22 cellular contexts compared by ENCODE assay signal in genomic region chr2:32012872-32013271, GRCh38. TPM values are rescaled to one million over a fixed set of nuclear protein-coding genes. Genes with fewer than 3 reads are reported as not detected.
DNase-seq lines count a peak whose midpoint lies in the region; ATAC-seq and TF ChIP-seq lines count a peak whose summit lies in the region.
"Had no signal": no experiment of that assay in that cellular context is flagged by ENCODE, and none has a peak within 500 bp of the region (broad histone marks: within the 10 kb centered on the region; RNA-seq: fewer than 3 reads in every experiment).

No MANE protein-coding gene starts in this region.

- no peaks in the 10 kb centered on the region for H3K27me3 Mint-ChIP-seq in activated CD8-positive, alpha-beta memory T cell treated with anti-CD3 and anti-CD28 coated beads, Interleukin-2, amount 10 ng/mL, durations not matched to agents 7 days and 5 days
- H3K27me3 Mint-ChIP-seq in effector memory CD8-positive, alpha-beta T cell, result no peaks in the 10 kb centered on the region
- H3K27me3 Mint-ChIP-seq in osteocyte (ENCODE audit: unreplicated experiment), result no peaks in the 10 kb centered on the region
- no peaks in the 10 kb centered on the region for H3K27me3 Mint-ChIP-seq in activated T-helper 2 cell treated with anti-CD3 and anti-CD28 coated beads, Interferon-gamma antibody, Interleukin-2, Interleukin-4, amounts not matched to agents 10 μg/mL and 5 μg/mL and 100 μg/mL, durations not matched to agents 14 hours and 24 hours and 36 hours (ENCODE audit: low read depth)
- H3K27me3 Mint-ChIP-seq: activated B cell treated with CpG ODN at 0.5 μM for 24 hours; activated naive CD4-positive, alpha-beta T cell treated with anti-CD3 and anti-CD28 coated beads, Interleukin-2, amount 10 ng/mL, durations not matched to agents 7 days and 5 days had no signal

- H3K9me3 ChIP-seq in SK-N-MC (ENCODE audit: low read depth, low read length) (no peaks in the 10 kb centered on the region), thyroid gland (no peaks in the 10 kb centered on the region)
- H3K9me3 ChIP-seq: body of pancreas, uterus had no signal

- peaks cover 11% of the 10 kb centered on the region for H3K36me3 Mint-ChIP-seq in activated CD8-positive, alpha-beta memory T cell treated with anti-CD3 and anti-CD28 coated beads, Interleukin-2, amount 10 ng/mL, durations not matched to agents 7 days and 5 days
- H3K36me3 Mint-ChIP-seq in effector memory CD8-positive, alpha-beta T cell (ENCODE audit: insufficient read depth), result peaks cover 14% of the 10 kb centered on the region
- peaks cover 4% of the 10 kb centered on the region for H3K36me3 Mint-ChIP-seq in osteocyte (ENCODE audit: unreplicated experiment)
- peaks cover 17% of the 10 kb centered on the region for H3K36me3 Mint-ChIP-seq in activated T-helper 2 cell treated with anti-CD3 and anti-CD28 coated beads, Interferon-gamma antibody, Interleukin-2, Interleukin-4, amounts not matched to agents 10 μg/mL and 5 μg/mL and 100 μg/mL, durations not matched to agents 14 hours and 24 hours and 36 hours (ENCODE audit: low read depth)

- DNase-seq in activated CD8-positive, alpha-beta memory T cell treated with anti-CD3 and anti-CD28 coated beads, Interleukin-2, amount 10 ng/mL, durations not matched to agents 7 days and 5 days, result no peak
- DNase-seq in activated CD8-positive, alpha-beta memory T cell treated with anti-CD3 and anti-CD28 coated beads for 24 hours, result no peak
- no peak for DNase-seq in SK-N-MC (ENCODE audit: low read depth, low spot score)
- no peak for DNase-seq in effector memory CD8-positive, alpha-beta T cell
- no peak for DNase-seq in osteocyte (ENCODE audit: extremely low spot score, unreplicated experiment)
- DNase-seq in activated T-helper 2 cell treated with anti-CD3 and anti-CD28 coated beads, Interferon-gamma antibody, Interleukin-2, Interleukin-4, amounts not matched to agents 10 μg/mL and 5 μg/mL and 100 μg/mL, durations not matched to agents 14 hours and 24 hours and 36 hours (ENCODE audit: low spot score), result no peak
- no peak for DNase-seq in thyroid gland
- DNase-seq: activated B cell treated with CpG ODN at 0.5 μM for 24 hours; activated naive CD4-positive, alpha-beta T cell treated with anti-CD3 and anti-CD28 coated beads, Interleukin-2, amount 10 ng/mL, durations not matched to agents 7 days and 5 days; body of pancreas; foreskin fibroblast; H7; hypothalamus; mesendoderm; NCI-H1930; NCI-H510A; occipital lobe; RPMI8226; stimulated activated CD4-positive, alpha-beta T cell treated with anti-CD3 and anti-CD28 coated beads, Interleukin-1b, Interleukin-23, amount 100 ng/mL, for 48 hours; uterus had no signal

- H3K27ac ChIP-seq in SK-N-MC (peak overlapping the region; percentile 51), thyroid gland (no peak overlapping the region)
- H3K27ac ChIP-seq: coronary artery, uterus had no signal

- H3K4me1 Mint-ChIP-seq in activated CD8-positive, alpha-beta memory T cell treated with anti-CD3 and anti-CD28 coated beads, Interleukin-2, amount 10 ng/mL, durations not matched to agents 7 days and 5 days, result peaks cover 24% of the 10 kb centered on the region
- peaks cover 16 to 17% of the 10 kb centered on the region in 2 donors for H3K4me1 Mint-ChIP-seq in effector memory CD8-positive, alpha-beta T cell (ENCODE audit: low read depth in 2 of 2)
- H3K4me1 Mint-ChIP-seq in osteocyte (ENCODE audit: unreplicated experiment), result peaks cover 24% of the 10 kb centered on the region
- peaks cover 23% of the 10 kb centered on the region for H3K4me1 Mint-ChIP-seq in activated T-helper 2 cell treated with anti-CD3 and anti-CD28 coated beads, Interferon-gamma antibody, Interleukin-2, Interleukin-4, amounts not matched to agents 10 μg/mL and 5 μg/mL and 100 μg/mL, durations not matched to agents 14 hours and 24 hours and 36 hours (ENCODE audit: low read depth)

- no peak for TF ChIP-seq POLR2A in thyroid gland (IDR thresholded peaks at IDR 0.05)

- H3K4me1 ChIP-seq in thyroid gland, result peaks cover 4 to 12% of the 10 kb centered on the region in 2 donors

- WGBS in thyroid gland, 2 donors, result 89 to 91% methylated on average over 1 of the region's 1 CpG

- CTCF ChIA-PET in activated CD8-positive, alpha-beta memory T cell treated with anti-CD3 and anti-CD28 coated beads, Interleukin-2, amount 10 ng/mL, durations not matched to agents 7 days and 5 days (lab: Charles Lee), result interaction anchor here (0.9 to 1.7 kb wide), 2 partner anchors 13 to 27 kb away, joined by 3 read pairs; partner anchors contain the start of gene DPY30

- H3K27me3 ChIP-seq in thyroid gland, result no peaks in the 10 kb centered on the region
- H3K27me3 ChIP-seq: body of pancreas, uterus had no signal

- H3K4me3 ChIP-seq in SK-N-MC (no peak overlapping the region), thyroid gland (replicated peaks in 1 of 3) (no peak overlapping the region)
- H3K4me3 ChIP-seq: body of pancreas, coronary artery, uterus had no signal

- no peaks in the 10 kb centered on the region for H3K9me3 Mint-ChIP-seq in activated CD8-positive, alpha-beta memory T cell treated with anti-CD3 and anti-CD28 coated beads, Interleukin-2, amount 10 ng/mL, durations not matched to agents 7 days and 5 days (ENCODE audit: low read depth)
- no peaks in the 10 kb centered on the region for H3K9me3 Mint-ChIP-seq in effector memory CD8-positive, alpha-beta T cell
- H3K9me3 Mint-ChIP-seq in osteocyte (ENCODE audit: unreplicated experiment), result no peaks in the 10 kb centered on the region
- no peaks in the 10 kb centered on the region for H3K9me3 Mint-ChIP-seq in activated T-helper 2 cell treated with anti-CD3 and anti-CD28 coated beads, Interferon-gamma antibody, Interleukin-2, Interleukin-4, amounts not matched to agents 10 μg/mL and 5 μg/mL and 100 μg/mL, durations not matched to agents 14 hours and 24 hours and 36 hours
- H3K9me3 Mint-ChIP-seq: activated B cell treated with CpG ODN at 0.5 μM for 24 hours; activated naive CD4-positive, alpha-beta T cell treated with anti-CD3 and anti-CD28 coated beads, Interleukin-2, amount 10 ng/mL, durations not matched to agents 7 days and 5 days had no signal

- no peak for ATAC-seq in activated CD8-positive, alpha-beta memory T cell treated with anti-CD3 and anti-CD28 coated beads, Interleukin-2, amount 10 ng/mL, durations not matched to agents 7 days and 5 days
- no peak for ATAC-seq in effector memory CD8-positive, alpha-beta T cell (replicated peaks)
- ATAC-seq in HG03442 (IDR thresholded peaks at IDR 0.05; ENCODE audit: unreplicated experiment), result no peak
- ATAC-seq: body of pancreas had no signal

- H3K27ac Mint-ChIP-seq in activated CD8-positive, alpha-beta memory T cell treated with anti-CD3 and anti-CD28 coated beads, Interleukin-2, amount 10 ng/mL, durations not matched to agents 7 days and 5 days, result peak overlapping the region; percentile 38
- H3K27ac Mint-ChIP-seq in effector memory CD8-positive, alpha-beta T cell, result peak overlapping the region; percentile 61 to 84
- peak overlapping the region; percentile 54 for H3K27ac Mint-ChIP-seq in osteocyte (ENCODE audit: unreplicated experiment)
- no peak overlapping the region for H3K27ac Mint-ChIP-seq in activated T-helper 2 cell treated with anti-CD3 and anti-CD28 coated beads, Interferon-gamma antibody, Interleukin-2, Interleukin-4, amounts not matched to agents 10 μg/mL and 5 μg/mL and 100 μg/mL, durations not matched to agents 14 hours and 24 hours and 36 hours
- H3K27ac Mint-ChIP-seq: activated naive CD4-positive, alpha-beta T cell treated with anti-CD3 and anti-CD28 coated beads, Interleukin-2, amount 10 ng/mL, durations not matched to agents 7 days and 5 days had no signal

- no peak for TF ChIP-seq CTCF in osteocyte (IDR thresholded peaks at IDR 0.05)
- TF ChIP-seq CTCF in thyroid gland (IDR thresholded peaks at IDR 0.05), result no peak

- H3K4me3 Mint-ChIP-seq in activated CD8-positive, alpha-beta memory T cell treated with anti-CD3 and anti-CD28 coated beads, Interleukin-2, amount 10 ng/mL, durations not matched to agents 7 days and 5 days, result no peak overlapping the region
- no peak overlapping the region for H3K4me3 Mint-ChIP-seq in effector memory CD8-positive, alpha-beta T cell
- no peak overlapping the region for H3K4me3 Mint-ChIP-seq in osteocyte (ENCODE audit: unreplicated experiment)
- no peak overlapping the region for H3K4me3 Mint-ChIP-seq in activated T-helper 2 cell treated with anti-CD3 and anti-CD28 coated beads, Interferon-gamma antibody, Interleukin-2, Interleukin-4, amounts not matched to agents 10 μg/mL and 5 μg/mL and 100 μg/mL, durations not matched to agents 14 hours and 24 hours and 36 hours (ENCODE audit: low read depth)
- H3K4me3 Mint-ChIP-seq: activated B cell treated with CpG ODN at 0.5 μM for 24 hours had no signal

- intact Hi-C loops in activated T-helper 2 cell treated with anti-CD3 and anti-CD28 coated beads, Interferon-gamma antibody, Interleukin-2, Interleukin-4, amounts not matched to agents 10 μg/mL and 5 μg/mL and 100 μg/mL, durations not matched to agents 14 hours and 24 hours and 36 hours (cut with micrococcal nuclease), result loop anchor here (10.0 kb wide), 1 partner anchor 342 kb away; the partner anchor contains the start of gene BIRC6
- intact Hi-C loops in thyroid gland (cut with DNase I), result loop anchor here (10.0 kb wide), 1 partner anchor 52 kb away; the partner anchor contains the start of gene SPAST

- H3K9ac ChIP-seq in SK-N-MC (ENCODE audit: insufficient read length), result no peak overlapping the region

- H3K36me3 ChIP-seq in SK-N-MC (ENCODE audit: insufficient read depth, low read length), result peaks cover 1% of the 10 kb centered on the region; the same call in 1 of the 2 replicates
- H3K36me3 ChIP-seq in thyroid gland, result no peaks in the 10 kb centered on the region
- H3K36me3 ChIP-seq: uterus had no signal

RNA-seq across cellular contexts. Expression of gene MEMO1, which starts 2.1 kb away (rescaled TPM):
- total RNA-seq in activated CD8-positive, alpha-beta memory T cell treated with anti-CD3 and anti-CD28 coated beads, Interleukin-2, amount 10 ng/mL, durations not matched to agents 7 days and 5 days, result 10 to 100 TPM; 44.3 to 49.7 TPM
- total RNA-seq in osteocyte (44.3 and 48.1 TPM in 2 replicates), thyroid gland (10 to 100 TPM; 16.3 to 28.7 (median 27.4) TPM)
- 63.7 and 64.8 TPM in 2 replicates for total RNA-seq in activated T-helper 2 cell treated with anti-CD3 and anti-CD28 coated beads, Interferon-gamma antibody, Interleukin-2, Interleukin-4, amounts not matched to agents 10 μg/mL and 5 μg/mL and 100 μg/mL, durations not matched to agents 14 hours and 24 hours and 36 hours

RNA-seq across cellular contexts. Expression of gene DPY30, which starts 26.7 kb away (rescaled TPM):
- 10 to 100 TPM; 69.9 to 77.8 TPM for total RNA-seq in activated CD8-positive, alpha-beta memory T cell treated with anti-CD3 and anti-CD28 coated beads, Interleukin-2, amount 10 ng/mL, durations not matched to agents 7 days and 5 days
- total RNA-seq in osteocyte (54.1 and 56.4 TPM in 2 replicates), thyroid gland (100 to 1,000 TPM in 1 of 4 donors, 10 to 100 TPM in 3; 57.5 to 139 (median 93.0) TPM)
- 72.1 and 77.1 TPM in 2 replicates for total RNA-seq in activated T-helper 2 cell treated with anti-CD3 and anti-CD28 coated beads, Interferon-gamma antibody, Interleukin-2, Interleukin-4, amounts not matched to agents 10 μg/mL and 5 μg/mL and 100 μg/mL, durations not matched to agents 14 hours and 24 hours and 36 hours

RNA-seq across cellular contexts. Expression of gene SPAST, which starts 50.5 kb away (rescaled TPM):
- 10 to 100 TPM; 17.3 to 20.4 TPM for total RNA-seq in activated CD8-positive, alpha-beta memory T cell treated with anti-CD3 and anti-CD28 coated beads, Interleukin-2, amount 10 ng/mL, durations not matched to agents 7 days and 5 days
- 25.6 and 26.4 TPM in 2 replicates for total RNA-seq in osteocyte
- total RNA-seq in activated T-helper 2 cell treated with anti-CD3 and anti-CD28 coated beads, Interferon-gamma antibody, Interleukin-2, Interleukin-4, amounts not matched to agents 10 μg/mL and 5 μg/mL and 100 μg/mL, durations not matched to agents 14 hours and 24 hours and 36 hours, result 18.4 and 18.5 TPM in 2 replicates
- 10 to 100 TPM; 20.5 to 34.3 (median 24.8) TPM for total RNA-seq in thyroid gland
